In genomic region chr1:44631647-44632510, GRCh38 we compare ENCODE assay signal across 8 cellular contexts. TPM values are rescaled to one million over a fixed set of nuclear protein-coding genes. Genes with fewer than 3 reads are reported as not detected.
DNase-seq lines count a peak whose midpoint lies in the region; ATAC-seq and TF ChIP-seq lines count a peak whose summit lies in the region.

No MANE protein-coding gene starts in this region.

- H3K27me3 Mint-ChIP-seq in activated naive CD8-positive, alpha-beta T cell treated with anti-CD3 and anti-CD28 coated beads for 36 hours = no peaks in the 10 kb centered on the region

- peak; percentile 85 for ATAC-seq in Right ventricle myocardium inferior

- H3K4me3 Mint-ChIP-seq in activated naive CD8-positive, alpha-beta T cell treated with anti-CD3 and anti-CD28 coated beads for 36 hours = peak overlapping the region; percentile 90

- H3K4me2 ChIP-seq in parathyroid adenoma (ENCODE audit: low read length) = peak overlapping the region; percentile 99

- intact Hi-C loops in Right ventricle myocardium inferior (cut with DNase I) (no loop called here), thyroid gland (cut with DNase I) (no loop called here)

- peak overlapping the region; percentile 98 for H2AFZ ChIP-seq in parathyroid adenoma

- H3K4me1 ChIP-seq in ES-I3 (ENCODE audit: insufficient read depth, low read length) (peaks cover 3% of the 10 kb centered on the region; the same call in 1 of the 2 replicates), parathyroid adenoma (no peaks in the 10 kb centered on the region), thyroid gland (peaks cover 10 to 16% of the 10 kb centered on the region in 2 donors)

- DNase-seq in HCEC 1CT (peak; percentile 87), MV-4-11 (lab: John Stamatoyannopoulos, UW) (peak; percentile 82), SKM-1 (lab: John Stamatoyannopoulos, UW; ENCODE audit: unreplicated experiment) (peak; percentile 83), Right ventricle myocardium inferior (ENCODE audit: missing footprints) (peak; percentile 98), thyroid gland (peak; percentile 90 to 93)
- peak; percentile 92 for DNase-seq in activated naive CD8-positive, alpha-beta T cell treated with anti-CD3 and anti-CD28 coated beads for 36 hours

- peaks cover 33% of the 10 kb centered on the region for H3K4me1 Mint-ChIP-seq in activated naive CD8-positive, alpha-beta T cell treated with anti-CD3 and anti-CD28 coated beads for 36 hours

- peaks cover 31% of the 10 kb centered on the region for H3K36me3 Mint-ChIP-seq in activated naive CD8-positive, alpha-beta T cell treated with anti-CD3 and anti-CD28 coated beads for 36 hours

- H3K9me3 ChIP-seq in ES-I3 (ENCODE audit: control insufficient read depth, insufficient read depth, low read length) = no peaks in the 10 kb centered on the region
- H3K9me3 ChIP-seq in parathyroid adenoma (ENCODE audit: control insufficient read depth, low read length) = no peaks in the 10 kb centered on the region
- no peaks in the 10 kb centered on the region for H3K9me3 ChIP-seq in thyroid gland

- H3K4me3 ChIP-seq in parathyroid adenoma (ENCODE audit: low read depth, low read length) = peak overlapping the region; percentile 88
- peak overlapping the region; percentile 55 to 89 (median 80) for H3K4me3 ChIP-seq in thyroid gland (replicated peaks in 1 of 3)

- TF ChIP-seq CTCF in parathyroid adenoma (IDR thresholded peaks at IDR 0.05) = no peak
- peak in 1 of 6 experiments; percentile 19 for TF ChIP-seq CTCF in thyroid gland (IDR thresholded peaks at IDR 0.05)

- peak overlapping the region; percentile 96 for H3K27ac Mint-ChIP-seq in activated naive CD8-positive, alpha-beta T cell treated with anti-CD3 and anti-CD28 coated beads for 36 hours

- H3K27ac ChIP-seq in parathyroid adenoma (peak overlapping the region; percentile 90), thyroid gland (peak overlapping the region; percentile 81 to 90 (median 86))

- peaks cover 25% of the 10 kb centered on the region for H3K36me3 ChIP-seq in ES-I3 (ENCODE audit: insufficient read depth, low read length)
- no peaks in the 10 kb centered on the region for H3K36me3 ChIP-seq in parathyroid adenoma (ENCODE audit: control insufficient read depth, insufficient read depth, low read length)
- peaks cover 18 to 19% of the 10 kb centered on the region in 2 donors for H3K36me3 ChIP-seq in thyroid gland

- no peaks in the 10 kb centered on the region for H3K9me3 Mint-ChIP-seq in activated naive CD8-positive, alpha-beta T cell treated with anti-CD3 and anti-CD28 coated beads for 36 hours

- H3K27me3 ChIP-seq in parathyroid adenoma (ENCODE audit: control insufficient read depth, insufficient read depth, low read length) (no peaks in the 10 kb centered on the region), thyroid gland (no peaks in the 10 kb centered on the region)

- no peaks in the 10 kb centered on the region for H3K79me2 ChIP-seq in parathyroid adenoma

- H3K9ac ChIP-seq in ES-I3 (ENCODE audit: low read depth, low read length) (peak overlapping the region; percentile 75), parathyroid adenoma (peak overlapping the region; percentile 19)

- TF ChIP-seq POLR2A in thyroid gland (IDR thresholded peaks at IDR 0.05) = peak; percentile 58 to 86

- 0 to 3% methylated on average over 17 to 24 of the region's 86 CpGs for whole genome bisulfite sequencing in thyroid gland, 2 donors

RNA-seq across cellular contexts. Expression of gene TMEM53, which starts 42.4 kb away (rescaled TPM):
- total RNA-seq in activated naive CD8-positive, alpha-beta T cell treated with anti-CD3 and anti-CD28 coated beads for 36 hours = 1 to 10 TPM; 2.5 to 2.6 TPM
- total RNA-seq in Right ventricle myocardium inferior (11.8 TPM), thyroid gland (10 to 100 TPM in 1 of 4 donors, 1 to 10 TPM in 3; 3.9 to 10.4 (median 8.0) TPM)

RNA-seq across cellular contexts. Expression of gene ARMH1, which starts 42.6 kb away (rescaled TPM):
- total RNA-seq in activated naive CD8-positive, alpha-beta T cell treated with anti-CD3 and anti-CD28 coated beads for 36 hours = 100 to 1,000 TPM; 139 to 144 TPM
- total RNA-seq in Right ventricle myocardium inferior (0.78 TPM), thyroid gland (1 to 10 TPM in 2 of 4 donors, not detected in 2; 1.3 to 1.9 TPM)

Comparison
In these comparisons a context has a peak if more than half of its experiments do, and no peak if none do; other contexts are left out.
1. Peak in every context shown above with its lines: DNase-seq, ATAC-seq, H3K4me3 ChIP-seq and H3K27ac ChIP-seq.
2. RNA of gene ARMH1, which starts 42.6 kb away (total RNA-seq): 139 to 144 TPM in activated naive CD8-positive, alpha-beta T cell treated with anti-CD3 and anti-CD28 coated beads for 36 hours; 1.3 to 1.9 TPM in thyroid gland and 0.78 TPM in Right ventricle myocardium inferior (single experiment); every median in the first group is over 10 times any median in the second.